Comparison of ENCODE assay signal across 1 cellular context in genomic region chr1:200669314-200670214, GRCh38.
A peak's percentile ranks its signal among the peaks of the same experiment; 100 is the strongest.
TF ChIP-seq lines count a peak whose summit lies in the region.

TSS of gene DDX59 (minus strand) at chr1:200669907. CDS start at chr1:200666740, 3,167 bp downstream.

TF ChIP-seq in K562, 482 proteins besides CTCF, POLR2A, EP300 and RAD21 (continued from another document and continues in another):
- TF ChIP-seq DEAF1 (CRISPR knock-in tag; IDR thresholded peaks at IDR 0.05), result no peak
- no peak for TF ChIP-seq HMG20A (CRISPR knock-in tag; conservative IDR thresholded peaks at IDR 0.05)
- peak; percentile 54 for TF ChIP-seq ZBTB7A (IDR thresholded peaks at IDR 0.05; ENCODE audit: borderline replicate concordance, control insufficient read depth, low read depth, low read length)
- no peak for TF ChIP-seq CHAMP1 (IDR thresholded peaks at IDR 0.05)
- TF ChIP-seq CHD4 (IDR thresholded peaks at IDR 0.05; ENCODE audit: insufficient read depth, insufficient replicate concordance, low read depth, low read length, poor library complexity, severe bottlenecking), result no peak
- peak; percentile 82; the same call in 1 of the 2 replicates for TF ChIP-seq FOXK1 (CRISPR knock-in tag; IDR thresholded peaks at IDR 0.05; ENCODE audit: borderline replicate concordance)
- peak; percentile 21 to 67; a peak in 3 of 4 replicates for TF ChIP-seq TRIM24 (IDR thresholded peaks at IDR 0.05)
- TF ChIP-seq ZNF57 (CRISPR knock-in tag; IDR thresholded peaks at IDR 0.05), result no peak
- TF ChIP-seq MIER1 (IDR thresholded peaks at IDR 0.05; ENCODE audit: low read depth), result no peak
- TF ChIP-seq MTA1 (IDR thresholded peaks at IDR 0.05; ENCODE audit: borderline replicate concordance), result peak; percentile 15; the same call in 1 of the 2 replicates
- no peak for TF ChIP-seq FOXA1 (IDR thresholded peaks at IDR 0.05; ENCODE audit: borderline replicate concordance)
- no peak for TF ChIP-seq ZBTB26 (CRISPR knock-in tag; IDR thresholded peaks at IDR 0.05)
- TF ChIP-seq ZBTB43 (CRISPR knock-in tag; IDR thresholded peaks at IDR 0.05), result peak; percentile 93
- no peak for TF ChIP-seq ZNF3 (CRISPR knock-in tag; IDR thresholded peaks at IDR 0.05)
- peak; percentile 27; the same call in 1 of the 2 replicates for TF ChIP-seq BCOR (IDR thresholded peaks at IDR 0.05)
- no peak for TF ChIP-seq ZNF384 (IDR thresholded peaks at IDR 0.05; ENCODE audit: low read depth, low read length)
- peak; percentile 22 for TF ChIP-seq NUFIP1 (IDR thresholded peaks at IDR 0.05; ENCODE audit: partially characterized antibody)
- no peak for TF ChIP-seq TAF15 (IDR thresholded peaks at IDR 0.05; ENCODE audit: low read depth, low read length)
- no peak for TF ChIP-seq ZNF445 (CRISPR knock-in tag; IDR thresholded peaks at IDR 0.05; ENCODE audit: low read depth)
- TF ChIP-seq EZH2 (IDR thresholded peaks at IDR 0.05; ENCODE audit: borderline replicate concordance, low read depth, low read length), result no peak
- TF ChIP-seq SMAD3 (CRISPR knock-in tag; conservative IDR thresholded peaks at IDR 0.05), result no peak
- peak; percentile 72; the same call in 1 of the 2 replicates for TF ChIP-seq ETV5 (CRISPR knock-in tag; IDR thresholded peaks at IDR 0.05; ENCODE audit: low read depth)
- no peak for TF ChIP-seq CAMTA2 (CRISPR knock-in tag; conservative IDR thresholded peaks at IDR 0.05)
- no peak for TF ChIP-seq MGA (IDR thresholded peaks at IDR 0.05)
- peak; percentile 99 for TF ChIP-seq EGR1 (conservative IDR thresholded peaks at IDR 0.05)
- TF ChIP-seq NCOA4 (IDR thresholded peaks at IDR 0.05; ENCODE audit: partially characterized antibody), result no peak
- TF ChIP-seq TCF7 (IDR thresholded peaks at IDR 0.05; ENCODE audit: borderline replicate concordance), result peak; percentile 42; the same call in 1 of the 2 replicates
- TF ChIP-seq ZNF740 (CRISPR knock-in tag; IDR thresholded peaks at IDR 0.05), result no peak
- TF ChIP-seq ZNF740 (tag; IDR thresholded peaks at IDR 0.05), result no peak
- TF ChIP-seq CBFA2T2 (conservative IDR thresholded peaks at IDR 0.05), result 0 out of 2 replicates have a peak, but pooled peaks have one; percentile 3
- no peak for TF ChIP-seq ZNF79 (CRISPR knock-in tag; IDR thresholded peaks at IDR 0.05; ENCODE audit: low read depth)
- no peak; the same call in 1 of the 2 replicates for TF ChIP-seq ZKSCAN1 (IDR thresholded peaks at IDR 0.05; ENCODE audit: low read depth, low read length)
- no peak for TF ChIP-seq HSF4 (CRISPR knock-in tag; IDR thresholded peaks at IDR 0.05; ENCODE audit: borderline replicate concordance)
- no peak for TF ChIP-seq BDP1 (IDR thresholded peaks at IDR 0.05; ENCODE audit: insufficient read depth, insufficient read length)
- peak; percentile 87 for TF ChIP-seq BHLHE40 (IDR thresholded peaks at IDR 0.05; ENCODE audit: low read length)
- peak; percentile 78; the same call in 1 of the 2 replicates for TF ChIP-seq THAP7 (CRISPR knock-in tag; IDR thresholded peaks at IDR 0.05)
- TF ChIP-seq ZNF77 (CRISPR knock-in tag; IDR thresholded peaks at IDR 0.05), result no peak
- TF ChIP-seq SMARCC2 (IDR thresholded peaks at IDR 0.05; ENCODE audit: low read depth), result no peak; the same call in 1 of the 2 replicates
- no peak for TF ChIP-seq PHB2 (IDR thresholded peaks at IDR 0.05; ENCODE audit: low read depth)
